In genomic region chr1:81725823-81726222, GRCh38 we compare ENCODE assay signal across 7 cellular contexts.
"Had no signal": no experiment of that assay in that cellular context is flagged by ENCODE, and none has a peak within 500 bp of the region (broad histone marks: within the 10 kb centered on the region; RNA-seq: fewer than 3 reads in every experiment).

No MANE protein-coding gene starts in this region.

- ATAC-seq: K562 had no signal

- H3K27ac Mint-ChIP-seq: HFFc6 had no signal

- H3K4me3 ChIP-seq: K562 had no signal

- DNase-seq: GOT3, H7, HCEC 1CT, HFFc6, IMR-90, KG1 had no signal

- H3K4me3 Mint-ChIP-seq: HFFc6 had no signal

- H3K9me3 Mint-ChIP-seq: HFFc6 had no signal
